3 cellular contexts compared by ENCODE assay signal in genomic region chr9:5899292-5899691, GRCh38.
TF ChIP-seq lines count a peak whose summit lies in the region.

No MANE protein-coding gene starts in this region.

TF ChIP-seq in SK-N-SH, 30 proteins besides CTCF, POLR2A, EP300 and RAD21 (continued from another document):
- TF ChIP-seq YY1 (IDR thresholded peaks at IDR 0.05; ENCODE audit: low read depth) = no peak
- TF ChIP-seq NRF1 (IDR thresholded peaks at IDR 0.05; ENCODE audit: low read depth, low read length) = no peak
- no peak for TF ChIP-seq RFX5 (IDR thresholded peaks at IDR 0.05; ENCODE audit: low read length)
- TF ChIP-seq GATA2 (CRISPR knock-in tag; IDR thresholded peaks at IDR 0.05) = no peak
- TF ChIP-seq TCF12 (IDR thresholded peaks at IDR 0.05) = no peak
- TF ChIP-seq REST (IDR thresholded peaks at IDR 0.05; ENCODE audit: low read depth, low read length) = no peak
- TF ChIP-seq POLR2AphosphoS5 (IDR thresholded peaks at IDR 0.05; ENCODE audit: low read depth, low read length) = no peak
- no peak for TF ChIP-seq FOSL2 (IDR thresholded peaks at IDR 0.05; ENCODE audit: borderline replicate concordance, low read depth)
- TF ChIP-seq ELF1 (IDR thresholded peaks at IDR 0.05) = no peak
- TF ChIP-seq FOXM1 (IDR thresholded peaks at IDR 0.05; ENCODE audit: low read depth) = no peak
- TF ChIP-seq NFIC (IDR thresholded peaks at IDR 0.05; ENCODE audit: borderline replicate concordance) = no peak
- TF ChIP-seq USF2 (IDR thresholded peaks at IDR 0.05; ENCODE audit: borderline replicate concordance, low read depth, low read length) = no peak

TF ChIP-seq in SK-N-SH treated with all-trans-retinoic acid at 6 μM for 48 hours, 23 proteins besides CTCF, POLR2A, EP300 and RAD21 (continued from another document):
- no peak for TF ChIP-seq POU6F1 (CRISPR knock-in tag; IDR thresholded peaks at IDR 0.05; ENCODE audit: borderline replicate concordance, low read depth)
- no peak for TF ChIP-seq TOX (CRISPR knock-in tag; IDR thresholded peaks at IDR 0.05; ENCODE audit: borderline replicate concordance)
- no peak for TF ChIP-seq ZNF70 (CRISPR knock-in tag; IDR thresholded peaks at IDR 0.05)
- no peak for TF ChIP-seq CSRNP3 (CRISPR knock-in tag; IDR thresholded peaks at IDR 0.05)

TF ChIP-seq in WTC11, 78 proteins besides CTCF, POLR2A, EP300 and RAD21:
- TF ChIP-seq ATF2 (CRISPR knock-in tag; IDR thresholded peaks at IDR 0.05; ENCODE audit: borderline replicate concordance, low read depth) = no peak
- TF ChIP-seq AR (CRISPR knock-in tag; IDR thresholded peaks at IDR 0.05) = no peak
- no peak for TF ChIP-seq ZNF232 (CRISPR knock-in tag; IDR thresholded peaks at IDR 0.05)
